ENCODE assay signal across 1 cellular context in genomic region chr6:170034294-170034693, GRCh38.
TF ChIP-seq lines count a peak whose summit lies in the region.

No MANE protein-coding gene starts in this region.

TF ChIP-seq in WTC11, 78 proteins besides CTCF, POLR2A, EP300 and RAD21 (continued from another document):
- TF ChIP-seq NFE2L1 (CRISPR knock-in tag; IDR thresholded peaks at IDR 0.05) (no peak), CREB1 (CRISPR knock-in tag; IDR thresholded peaks at IDR 0.05) (no peak), ZNF416 (CRISPR knock-in tag; IDR thresholded peaks at IDR 0.05) (no peak), SMAD4 (CRISPR knock-in tag; IDR thresholded peaks at IDR 0.05) (no peak)
